ENCODE assay signal across 18 cellular contexts in genomic region chr18:67710639-67711038, GRCh38.
DNase-seq lines count a peak whose midpoint lies in the region; ATAC-seq and TF ChIP-seq lines count a peak whose summit lies in the region.
"Had no signal": no experiment of that assay in that cellular context is flagged by ENCODE, and none has a peak within 500 bp of the region (broad histone marks: within the 10 kb centered on the region; RNA-seq: fewer than 3 reads in every experiment).

No MANE protein-coding gene starts in this region.

- H3K9me2 ChIP-seq in Karpas-422 (replicated peaks; ENCODE audit: insufficient read depth, low read length), result no peaks in the 10 kb centered on the region

- peak; percentile 21; the same call in 1 of the 2 replicates for TF ChIP-seq CTCF in GM12875 (IDR thresholded peaks at IDR 0.05; ENCODE audit: borderline replicate concordance, insufficient read depth, low read depth, low read length)
- TF ChIP-seq CTCF in choroid plexus epithelial cell (conservative IDR thresholded peaks at IDR 0.05; ENCODE audit: low read depth, low read length), result peak; percentile 47
- TF ChIP-seq CTCF in nephron progenitor cell (IDR thresholded peaks at IDR 0.05), result peak; percentile 16
- no peak for TF ChIP-seq CTCF in esophagus squamous epithelium (IDR thresholded peaks at IDR 0.05)

- H2AFZ ChIP-seq in Karpas-422 (ENCODE audit: low read length), result no peak overlapping the region

- TF ChIP-seq POLR2A in esophagus squamous epithelium (IDR thresholded peaks at IDR 0.05), result no peak

- intact Hi-C loops in esophagus squamous epithelium (cut with DNase I) (no loop called here), left cardiac atrium (cut with DNase I) (no loop called here)

- H4K20me1 ChIP-seq in Karpas-422 (ENCODE audit: insufficient read depth, low read depth, low read length), result no peaks in the 10 kb centered on the region

- H3K27me3 ChIP-seq in Karpas-422 (ENCODE audit: low read length) (no peaks in the 10 kb centered on the region), esophagus squamous epithelium (no peaks in the 10 kb centered on the region)
- H3K27me3 ChIP-seq: dorsolateral prefrontal cortex had no signal

- H3K36me3 ChIP-seq in Karpas-422 (ENCODE audit: insufficient read depth, low read length) (no peaks in the 10 kb centered on the region), esophagus squamous epithelium (no peaks in the 10 kb centered on the region)
- H3K36me3 ChIP-seq: prostate gland had no signal

- peaks cover 3% of the 10 kb centered on the region for H3K27me3 Mint-ChIP-seq in nephron progenitor cell (ENCODE audit: low read depth, poor library complexity)
- H3K27me3 Mint-ChIP-seq: activated CD4-positive, alpha-beta memory T cell treated with anti-CD3 and anti-CD28 coated beads, Interleukin-2, amount 10 ng/mL, durations not matched to agents 7 days and 5 days; activated naive CD4-positive, alpha-beta T cell treated with anti-CD3 and anti-CD28 coated beads, Interleukin-2, amount 10 ng/mL, durations not matched to agents 7 days and 5 days; memory B cell had no signal

- no peak overlapping the region for H3K27ac Mint-ChIP-seq in nephron progenitor cell
- H3K27ac Mint-ChIP-seq: activated CD4-positive, alpha-beta memory T cell treated with anti-CD3 and anti-CD28 coated beads, Interleukin-2, amount 10 ng/mL, durations not matched to agents 7 days and 5 days; activated naive CD4-positive, alpha-beta T cell treated with anti-CD3 and anti-CD28 coated beads, Interleukin-2, amount 10 ng/mL, durations not matched to agents 7 days and 5 days; memory B cell; T-helper 1 cell treated with Interleukin-12 subunit alpha and Interleukin-12 subunit beta and Interleukin-4 antibody, amounts not matched to agents 30 μg/mL and 1 μg/mL, for 36 hours had no signal

- no peaks in the 10 kb centered on the region for H3K36me3 Mint-ChIP-seq in nephron progenitor cell (ENCODE audit: low read depth)
- H3K36me3 Mint-ChIP-seq: activated naive CD4-positive, alpha-beta T cell treated with anti-CD3 and anti-CD28 coated beads, Interleukin-2, amount 10 ng/mL, durations not matched to agents 7 days and 5 days; memory B cell had no signal

- DNase-seq in Karpas-422, result peak; percentile 43
- peak; percentile 20 for DNase-seq in choroid plexus epithelial cell (ENCODE audit: low read depth)
- no peak for DNase-seq in nephron progenitor cell
- no peak for DNase-seq in NCI-H1694 (lab: John Stamatoyannopoulos, UW)
- no peak for DNase-seq in esophagus squamous epithelium (lab: John Stamatoyannopoulos, UW)
- DNase-seq in DMS79 treated with DMSO at 0.1 percent for 48 hours (lab: John Stamatoyannopoulos, UW), result no peak
- no peak for DNase-seq in left cardiac atrium
- DNase-seq: activated CD4-positive, alpha-beta memory T cell treated with anti-CD3 and anti-CD28 coated beads, Interleukin-2, amount 10 ng/mL, durations not matched to agents 7 days and 5 days; activated naive CD4-positive, alpha-beta T cell treated with anti-CD3 and anti-CD28 coated beads, Interleukin-2, amount 10 ng/mL, durations not matched to agents 7 days and 5 days; dorsolateral prefrontal cortex; glutamatergic neuron; NCI-H1092; substantia nigra had no signal

- WGBS in esophagus squamous epithelium, 2 donors, result 50 to 61% methylated on average over 2 of the region's 2 CpGs

- ATAC-seq in left cardiac atrium, result no peak

- H3K79me2 ChIP-seq in Karpas-422 (ENCODE audit: low read length), result no peaks in the 10 kb centered on the region

- H3K27ac ChIP-seq in Karpas-422 (ENCODE audit: low read length), result no peak overlapping the region
- no peak overlapping the region for H3K27ac ChIP-seq in esophagus squamous epithelium
- H3K27ac ChIP-seq: dorsolateral prefrontal cortex, prostate gland had no signal

- peaks cover 15% of the 10 kb centered on the region for H3K9me3 ChIP-seq in Karpas-422 (ENCODE audit: low read length)
- H3K9me3 ChIP-seq in esophagus squamous epithelium, result no peaks in the 10 kb centered on the region
- H3K9me3 ChIP-seq: Caco-2, prostate gland had no signal

- no peaks in the 10 kb centered on the region for H3K4me1 ChIP-seq in Karpas-422 (ENCODE audit: low read length)
- no peaks in the 10 kb centered on the region for H3K4me1 ChIP-seq in esophagus squamous epithelium
- H3K4me1 ChIP-seq: Caco-2, prostate gland had no signal

- H3K4me2 ChIP-seq in Karpas-422 (ENCODE audit: low read depth, low read length, poor library complexity, severe bottlenecking), result no peak overlapping the region

- no peaks in the 10 kb centered on the region for H3K9me3 Mint-ChIP-seq in nephron progenitor cell
- H3K9me3 Mint-ChIP-seq: activated CD4-positive, alpha-beta memory T cell treated with anti-CD3 and anti-CD28 coated beads, Interleukin-2, amount 10 ng/mL, durations not matched to agents 7 days and 5 days; activated naive CD4-positive, alpha-beta T cell treated with anti-CD3 and anti-CD28 coated beads, Interleukin-2, amount 10 ng/mL, durations not matched to agents 7 days and 5 days; memory B cell; T-helper 1 cell treated with Interleukin-12 subunit alpha and Interleukin-12 subunit beta and Interleukin-4 antibody, amounts not matched to agents 30 μg/mL and 1 μg/mL, for 36 hours had no signal

- H3K4me3 ChIP-seq in GM12875 (ENCODE audit: low read depth, low read length), result no peak overlapping the region
- no peak overlapping the region for H3K4me3 ChIP-seq in Karpas-422 (ENCODE audit: low read length)
- H3K4me3 ChIP-seq in choroid plexus epithelial cell (ENCODE audit: low read depth, low read length), result no peak overlapping the region
- H3K4me3 ChIP-seq in esophagus squamous epithelium, result no peak overlapping the region
- H3K4me3 ChIP-seq: dorsolateral prefrontal cortex, prostate gland had no signal

- H3K4me1 Mint-ChIP-seq in nephron progenitor cell, result peaks cover 6% of the 10 kb centered on the region
- H3K4me1 Mint-ChIP-seq: activated CD4-positive, alpha-beta memory T cell treated with anti-CD3 and anti-CD28 coated beads, Interleukin-2, amount 10 ng/mL, durations not matched to agents 7 days and 5 days; activated naive CD4-positive, alpha-beta T cell treated with anti-CD3 and anti-CD28 coated beads, Interleukin-2, amount 10 ng/mL, durations not matched to agents 7 days and 5 days; memory B cell had no signal

- no peak overlapping the region for H3K4me3 Mint-ChIP-seq in nephron progenitor cell
- H3K4me3 Mint-ChIP-seq: activated CD4-positive, alpha-beta memory T cell treated with anti-CD3 and anti-CD28 coated beads, Interleukin-2, amount 10 ng/mL, durations not matched to agents 7 days and 5 days; activated naive CD4-positive, alpha-beta T cell treated with anti-CD3 and anti-CD28 coated beads, Interleukin-2, amount 10 ng/mL, durations not matched to agents 7 days and 5 days; memory B cell; T-helper 1 cell treated with Interleukin-12 subunit alpha and Interleukin-12 subunit beta and Interleukin-4 antibody, amounts not matched to agents 30 μg/mL and 1 μg/mL, for 36 hours had no signal

- no peak overlapping the region for H3K9ac ChIP-seq in Karpas-422 (ENCODE audit: low read length)

Comparison
In these comparisons a context has a peak if more than half of its experiments do, and no peak if none do; other contexts are left out.
1. CTCF ChIP-seq: peak in GM12875 (single experiment), choroid plexus epithelial cell (single experiment) and nephron progenitor cell (single experiment); none in esophagus squamous epithelium (0 of 6).
2. DNase-seq: peak in Karpas-422 (single experiment) and choroid plexus epithelial cell (single experiment); none in nephron progenitor cell (single experiment), NCI-H1694 (single experiment), esophagus squamous epithelium (single experiment), DMS79 treated with DMSO at 0.1 percent for 48 hours (single experiment) and left cardiac atrium (single experiment).